21 cellular contexts compared by ENCODE assay signal in the genomic region with DNA sequence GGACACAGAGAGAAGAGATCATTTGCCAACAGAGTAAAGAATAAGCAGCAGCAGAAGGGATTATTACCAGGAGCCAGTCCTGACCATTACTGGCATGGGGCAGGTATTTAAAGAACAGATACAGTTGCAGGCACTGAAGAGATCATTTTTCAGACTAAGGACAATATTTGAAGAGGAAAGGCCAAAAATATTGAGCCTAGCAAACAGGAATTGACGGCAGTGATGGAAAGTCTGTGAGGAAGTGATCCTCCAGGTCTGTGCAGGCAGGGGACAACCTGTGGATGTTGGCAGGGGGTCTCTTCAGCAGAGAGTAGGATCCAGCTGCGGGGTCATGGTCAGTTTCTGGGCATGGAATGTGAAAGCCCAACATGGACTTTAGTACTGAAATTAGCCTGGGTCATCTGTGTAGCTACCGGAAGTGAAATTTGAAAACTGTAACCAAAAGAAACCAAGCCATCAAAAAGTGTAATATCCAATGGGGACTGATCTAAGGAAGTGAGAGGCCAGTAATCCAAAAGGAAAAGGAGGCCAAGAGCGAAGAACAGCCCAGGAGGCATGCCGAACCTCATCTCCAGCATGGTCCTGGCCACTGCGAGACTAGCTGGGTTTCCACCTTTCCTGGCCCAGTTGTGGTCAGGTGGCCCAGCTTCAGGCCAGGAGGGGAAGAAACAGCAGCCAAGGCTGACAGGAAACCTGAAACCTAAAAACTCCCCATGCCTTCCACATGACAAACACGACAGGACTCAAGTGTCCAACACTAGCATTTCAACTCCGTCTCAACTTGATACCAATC.
DNase-seq lines count a peak whose midpoint lies in the region; ATAC-seq and TF ChIP-seq lines count a peak whose summit lies in the region.
"Had no signal": no experiment of that assay in that cellular context is flagged by ENCODE, and none has a peak within 500 bp of the region (broad histone marks: within the 10 kb centered on the region; RNA-seq: fewer than 3 reads in every experiment).

No MANE protein-coding gene starts in this region.

- peak overlapping the region; percentile 56 for H3K27ac ChIP-seq in psoas muscle
- H3K27ac ChIP-seq: 22Rv1 had no signal

- H3K9me3 ChIP-seq in T-helper 17 cell (ENCODE audit: control insufficient read depth, low read length, poor library complexity, severe bottlenecking) (no peaks in the 10 kb centered on the region), psoas muscle (no peaks in the 10 kb centered on the region)
- H3K9me3 ChIP-seq: HAP-1, SK-N-SH had no signal

- H3K4me3 ChIP-seq in psoas muscle, result no peak overlapping the region
- H3K4me3 ChIP-seq: HAP-1 had no signal

- intact Hi-C loops in psoas muscle (cut with DNase I), result loop anchor here in 1 of 2 donors (2.0 kb wide), 1 partner anchor 43 kb away; no protein-coding TSS in a partner anchor

- H3K27ac Mint-ChIP-seq in T-helper 17 cell, result peak overlapping the region; percentile 51
- no peak overlapping the region for H3K27ac Mint-ChIP-seq in stimulated activated memory B cell treated with anti-CD40 and anti-IgM and Interleukin-4, amounts not matched to agents 10 μg/mL and 1 μg/mL and 100 μg/mL, for 72 hours
- H3K27ac Mint-ChIP-seq: CD14-positive monocyte had no signal

- H3K4me1 ChIP-seq in psoas muscle, result peaks cover 23% of the 10 kb centered on the region
- H3K4me1 ChIP-seq: HAP-1 had no signal

- H3K9me3 Mint-ChIP-seq in stimulated activated memory B cell treated with anti-CD40 and anti-IgM and Interleukin-4, amounts not matched to agents 10 μg/mL and 1 μg/mL and 100 μg/mL, for 72 hours, result no peaks in the 10 kb centered on the region
- H3K9me3 Mint-ChIP-seq: CD14-positive monocyte had no signal

- H3K4me1 Mint-ChIP-seq in T-helper 17 cell, result peaks cover 7% of the 10 kb centered on the region
- peaks cover 28% of the 10 kb centered on the region for H3K4me1 Mint-ChIP-seq in stimulated activated memory B cell treated with anti-CD40 and anti-IgM and Interleukin-4, amounts not matched to agents 10 μg/mL and 1 μg/mL and 100 μg/mL, for 72 hours

- TF ChIP-seq RAD21 in Ishikawa (IDR thresholded peaks at IDR 0.05; ENCODE audit: low read depth), result no peak

- H3K4me3 Mint-ChIP-seq in T-helper 17 cell, result no peak overlapping the region
- H3K4me3 Mint-ChIP-seq in stimulated activated memory B cell treated with anti-CD40 and anti-IgM and Interleukin-4, amounts not matched to agents 10 μg/mL and 1 μg/mL and 100 μg/mL, for 72 hours, result no peak overlapping the region
- H3K4me3 Mint-ChIP-seq: CD14-positive monocyte had no signal

- 33 to 45% (median 36%) methylated on average over 8 of the region's 8 CpGs for WGBS in psoas muscle, 3 donors

- ATAC-seq in T-helper 17 cell (no peak), psoas muscle (peak; percentile 78 to 97 (median 94))
- ATAC-seq in stimulated activated memory B cell treated with anti-CD40 and anti-IgM and Interleukin-4, amounts not matched to agents 10 μg/mL and 1 μg/mL and 100 μg/mL, for 72 hours, result no peak

- DNase-seq in NCI-H146 (lab: John Stamatoyannopoulos, UW), result peak; percentile 34
- DNase-seq in NCI-H146 treated with DMSO at 0.1 percent for 48 hours (lab: John Stamatoyannopoulos, UW; ENCODE audit: unreplicated experiment), result no peak
- no peak for DNase-seq in T-helper 17 cell
- DNase-seq in psoas muscle, result peak in 1 of 2 donors; percentile 57
- DNase-seq in NK-92 (lab: John Stamatoyannopoulos, UW; ENCODE audit: unreplicated experiment), result no peak
- no peak for DNase-seq in NCI-H510A (lab: John Stamatoyannopoulos, UW)
- DNase-seq: AML-193, DMS79 treated with DMSO at 0.1 percent for 48 hours, KBM-7, NCI-H1105 treated with DMSO at 0.1 percent for 48 hours, NCI-H187 treated with DMSO at 0.1 percent for 48 hours, NCI-H345, NCI-H526, OCI-M1, SHP77 treated with DMSO at 0.1 percent for 48 hours, SK-N-SH had no signal

- no peak for TF ChIP-seq CTCF in psoas muscle (IDR thresholded peaks at IDR 0.05)

- no peaks in the 10 kb centered on the region for H3K36me3 ChIP-seq in psoas muscle (ENCODE audit: insufficient read depth in 1 of 2, low read depth in 1 of 2)
- H3K36me3 ChIP-seq: HAP-1 had no signal

- no peak for TF ChIP-seq EP300 in Ishikawa (IDR thresholded peaks at IDR 0.05; ENCODE audit: borderline replicate concordance)

- peaks cover 8% of the 10 kb centered on the region for H3K27me3 Mint-ChIP-seq in T-helper 17 cell
- no peaks in the 10 kb centered on the region for H3K27me3 Mint-ChIP-seq in stimulated activated memory B cell treated with anti-CD40 and anti-IgM and Interleukin-4, amounts not matched to agents 10 μg/mL and 1 μg/mL and 100 μg/mL, for 72 hours

- H3K27me3 ChIP-seq in psoas muscle (ENCODE audit: insufficient read depth in 3 of 3, low read length in 2 of 3), result no peaks in the 10 kb centered on the region

- H3K36me3 Mint-ChIP-seq in T-helper 17 cell (ENCODE audit: low read depth), result no peaks in the 10 kb centered on the region
- H3K36me3 Mint-ChIP-seq in stimulated activated memory B cell treated with anti-CD40 and anti-IgM and Interleukin-4, amounts not matched to agents 10 μg/mL and 1 μg/mL and 100 μg/mL, for 72 hours, result no peaks in the 10 kb centered on the region

TF ChIP-seq in Ishikawa, 13 proteins besides CTCF, POLR2A, EP300 and RAD21:
- TF ChIP-seq CEBPB (IDR thresholded peaks at IDR 0.05) (no peak), USF1 (IDR thresholded peaks at IDR 0.05) (peak; percentile 29; the same call in 1 of the 2 replicates)

Comparison
In these comparisons a context has a peak if more than half of its experiments do, and no peak if none do; other contexts are left out.
1. ATAC-seq: peak in psoas muscle (4 of 4); none in T-helper 17 cell (single experiment) and stimulated activated memory B cell treated with anti-CD40 and anti-IgM and Interleukin-4, amounts not matched to agents 10 μg/mL and 1 μg/mL and 100 μg/mL, for 72 hours (single experiment).